In genomic region chr10:24288581-24288980, GRCh38 we compare ENCODE assay signal across 30 cellular contexts.
A peak's percentile ranks its signal among the peaks of the same experiment; 100 is the strongest.
DNase-seq lines count a peak whose midpoint lies in the region; ATAC-seq and TF ChIP-seq lines count a peak whose summit lies in the region.
"Had no signal": no experiment of that assay in that cellular context is flagged by ENCODE, and none has a peak within 500 bp of the region (broad histone marks: within the 10 kb centered on the region; RNA-seq: fewer than 3 reads in every experiment).

No MANE protein-coding gene starts in this region.

- H2AFZ ChIP-seq in trophoblast cell (ENCODE audit: insufficient read depth, low read length, poor library complexity): no peak overlapping the region
- H2AFZ ChIP-seq: PC-9 had no signal

- no peak overlapping the region for H4K12ac ChIP-seq in trophoblast cell (ENCODE audit: low read depth, low read length)

- no peak overlapping the region for H2BK12ac ChIP-seq in trophoblast cell (ENCODE audit: low read length)

- H3K79me1 ChIP-seq in trophoblast cell (ENCODE audit: low read length): peaks cover 1% of the 10 kb centered on the region

- H3K9me3 ChIP-seq in Panc1 (ENCODE audit: control insufficient read depth, insufficient read depth, low read depth, low read length) (no peaks in the 10 kb centered on the region), trophoblast cell (ENCODE audit: insufficient read depth, low read depth, low read length) (no peaks in the 10 kb centered on the region)
- H3K9me3 ChIP-seq: esophagus muscularis mucosa, mucosa of descending colon had no signal

- H3K27me3 ChIP-seq in Panc1 (ENCODE audit: control insufficient read depth, insufficient read depth, low read length) (no peaks in the 10 kb centered on the region), trophoblast cell (ENCODE audit: insufficient read depth, low read length) (no peaks in the 10 kb centered on the region)
- H3K27me3 ChIP-seq: esophagus muscularis mucosa, heart right ventricle had no signal

- no peaks in the 10 kb centered on the region for H3K36me3 ChIP-seq in Panc1 (ENCODE audit: control insufficient read depth, insufficient read depth, low read length)
- peaks cover 12 to 25% of the 10 kb centered on the region in 2 experiments for H3K36me3 ChIP-seq in trophoblast cell (ENCODE audit: control insufficient read depth in 1 of 2, insufficient read depth in 2 of 2, low read length in 2 of 2)

- H4K91ac ChIP-seq in trophoblast cell (ENCODE audit: low read depth, low read length): no peak overlapping the region

- H3K4ac ChIP-seq in trophoblast cell (ENCODE audit: low read depth, low read length): peak overlapping the region; percentile 4

- no peak overlapping the region for H3K4me3 ChIP-seq in Panc1 (ENCODE audit: low read depth in 2 of 2, low read length in 2 of 2)
- H3K4me3 ChIP-seq in epithelial cell of esophagus (ENCODE audit: low read length): no peak overlapping the region
- no peak overlapping the region for H3K4me3 ChIP-seq in trophoblast cell (ENCODE audit: low read depth, low read length)
- H3K4me3 ChIP-seq: coronary artery, esophagus muscularis mucosa, heart right ventricle, mucosa of descending colon, PC-9, skin epidermis had no signal

- H3K79me2 ChIP-seq in trophoblast cell (ENCODE audit: control insufficient read depth, insufficient read depth, low read length, poor library complexity): peaks cover 16% of the 10 kb centered on the region

- no peak overlapping the region for H3K23ac ChIP-seq in trophoblast cell (ENCODE audit: low read length)

- in situ Hi-C loops in Panc1 (cut with HindIII; ENCODE audit: low pct_unique_long_range_greater_than_20kb, low sequenced_read_pairs): no loop called here

- no peak overlapping the region for H3K4me2 ChIP-seq in trophoblast cell (ENCODE audit: low read length)
- H3K4me2 ChIP-seq: KMS-11, PC-9 had no signal

- no peak overlapping the region for H4K8ac ChIP-seq in trophoblast cell (ENCODE audit: low read depth, low read length)

- POLR2A ChIA-PET in Panc1 (lab: Charles Lee): no interaction called here

- ATAC-seq in Panc1: no peak
- ATAC-seq: CD8-positive, alpha-beta T cell; mucosa of descending colon; natural killer cell; stimulated activated memory B cell treated with anti-CD40 and anti-IgM and Interleukin-4, amounts not matched to agents 10 μg/mL and 1 μg/mL and 100 μg/mL, for 72 hours had no signal

- intact Hi-C loops in Panc1 (cut with micrococcal nuclease; ENCODE audit: unreplicated experiment): no loop called here

- no peaks in the 10 kb centered on the region for H3K4me1 ChIP-seq in Panc1 (ENCODE audit: control insufficient read depth, insufficient read depth, low read length)
- H3K4me1 ChIP-seq in trophoblast cell (ENCODE audit: control insufficient read depth in 1 of 2, insufficient read depth in 2 of 2, low read length in 2 of 2): peaks cover 2 to 7% of the 10 kb centered on the region in 2 experiments

- H3K14ac ChIP-seq in trophoblast cell (ENCODE audit: low read length): no peak overlapping the region

- H3K27ac ChIP-seq in Panc1 (ENCODE audit: low read length): peak overlapping the region; percentile 34; the same call in 1 of the 2 replicates
- peak overlapping the region; percentile 28 for H3K27ac ChIP-seq in trophoblast cell (ENCODE audit: low read depth, low read length)
- H3K27ac ChIP-seq: coronary artery, esophagus muscularis mucosa, KMS-11, PC-9 had no signal

- no TSS peak for BruUV-seq in Panc1 (replicated peaks; lab: Mats Ljungman, UMichigan)

- TF ChIP-seq CTCF in Panc1 (IDR thresholded peaks at IDR 0.05) (no peak), epithelial cell of esophagus (IDR thresholded peaks at IDR 0.05; ENCODE audit: insufficient read depth, low read depth, low read length, missing control alignments) (peak; percentile 9)

- H2BK5ac ChIP-seq in trophoblast cell (ENCODE audit: low read depth, low read length, poor library complexity): peak overlapping the region; percentile 20

- H3K18ac ChIP-seq in trophoblast cell (ENCODE audit: low read length): peak overlapping the region; percentile 33

- H3K9ac ChIP-seq in trophoblast cell (ENCODE audit: low read length): no peak overlapping the region
- H3K9ac ChIP-seq: KMS-11 had no signal

- no peak overlapping the region for H2BK120ac ChIP-seq in trophoblast cell (ENCODE audit: insufficient read depth, low read length, poor library complexity)

- H2AK5ac ChIP-seq in trophoblast cell (ENCODE audit: low read length): no peak overlapping the region

- WGBS in trophoblast cell (ENCODE audit: extremely low coverage, insufficient coverage, insufficient read length): no CpG with 5 or more reads among the region's 1 CpG

- DNase-seq in DMS53 (lab: John Stamatoyannopoulos, UW) (peak; percentile 51), Panc1 (ENCODE audit: low read depth, low spot score) (no peak), epithelial cell of esophagus (ENCODE audit: low read depth) (peak; percentile 57), trophoblast cell (no peak), erythroblast (lab: John Stamatoyannopoulos, UW) (no peak), NCI-H2227 treated with DMSO at 0.1 percent for 48 hours (lab: John Stamatoyannopoulos, UW) (no peak)
- no peak for DNase-seq in activated CD8-positive, alpha-beta memory T cell treated with anti-CD3 and anti-CD28 coated beads for 24 hours
- DNase-seq: activated CD4-positive, alpha-beta memory T cell treated with anti-CD3 and anti-CD28 coated beads for 36 hours; activated CD4-positive, alpha-beta T cell treated with anti-CD3 and anti-CD28 coated beads for 1 hour; activated CD8-positive, alpha-beta memory T cell treated with anti-CD3 and anti-CD28 coated beads, Interleukin-2, amount 50 U/mL, for 48 hours; CD8-positive, alpha-beta T cell; DMS 273 treated with DMSO at 0.1 percent for 48 hours; effector memory CD4-positive, alpha-beta T cell; foreskin melanocyte; H9; heart right ventricle; kidney; mucosa of descending colon; natural killer cell; NCI-H1417 treated with DMSO at 0.1 percent for 48 hours; NCI-H2029 treated with DMSO at 0.1 percent for 48 hours; NCI-H345; NCI-H69; PC-9; Right ventricle myocardium superior had no signal

- CTCF ChIA-PET in Panc1 (lab: Charles Lee): no interaction called here

- TF ChIP-seq POLR2A in erythroblast (IDR thresholded peaks at IDR 0.05; ENCODE audit: low read length): no peak

Comparison
In these comparisons a context has a peak if more than half of its experiments do, and no peak if none do; other contexts are left out.
1. DNase-seq: peak in DMS53 (single experiment) and epithelial cell of esophagus (single experiment); none in Panc1 (single experiment), trophoblast cell (0 of 2), erythroblast (0 of 2), NCI-H2227 treated with DMSO at 0.1 percent for 48 hours (single experiment) and activated CD8-positive, alpha-beta memory T cell treated with anti-CD3 and anti-CD28 coated beads for 24 hours (single experiment).